22 cellular contexts compared by ENCODE assay signal in genomic region chr13:51231456-51231855, GRCh38. TPM values are rescaled to one million over a fixed set of nuclear protein-coding genes. Genes with fewer than 3 reads are reported as not detected.
"Had no signal": no experiment of that assay in that cellular context is flagged by ENCODE, and none has a peak within 500 bp of the region (broad histone marks: within the 10 kb centered on the region; RNA-seq: fewer than 3 reads in every experiment).

No MANE protein-coding gene starts in this region.

- H3K79me2 ChIP-seq: hepatocyte, parathyroid adenoma had no signal

- H3K27ac ChIP-seq: hepatocyte, neutrophil had no signal

- H3K4me3 ChIP-seq: hepatocyte, left lung, smooth muscle cell had no signal

- H3K9ac ChIP-seq: parathyroid adenoma had no signal

- H3K9me3 ChIP-seq: left lung, neutrophil, tibial nerve, uterus had no signal

- H3K4me1 ChIP-seq: parathyroid adenoma, uterus had no signal

- H3K27me3 ChIP-seq: left lung, tibial nerve, uterus had no signal

- DNase-seq: activated CD4-positive, alpha-beta T cell treated with anti-CD3 and anti-CD28 coated beads, Interleukin-2, amount 50 U/mL, for 4 hours; activated CD8-positive, alpha-beta memory T cell treated with anti-CD3 and anti-CD28 coated beads for 24 hours; activated CD8-positive, alpha-beta memory T cell treated with anti-CD3 and anti-CD28 coated beads, Interleukin-2, amount 50 U/mL, for 4 hours; activated naive CD4-positive, alpha-beta T cell treated with anti-CD3 and anti-CD28 coated beads, Interleukin-2, amount 10 ng/mL, durations not matched to agents 7 days and 5 days; activated T-cell treated with anti-CD3 and anti-CD28 coated beads, Interleukin-2, amount 50 U/mL, for 24 hours; cerebellar nuclear complex; cortex of kidney; foreskin fibroblast; immature natural killer cell; left lung; mammary epithelial cell; midbrain; stimulated activated CD4-positive, alpha-beta T cell treated with anti-CD3 and anti-CD28 coated beads, Interleukin-2, amount 100 ng/mL, for 48 hours; stimulated activated CD8-positive, alpha-beta memory T cell treated with anti-CD3 and anti-CD28 coated beads, Interleukin-4, amount 100 ng/mL, for 48 hours; stimulated activated naive B cell treated with anti-CD40 and anti-IgM and Interleukin-4, amounts not matched to agents 10 μg/mL and 1 μg/mL and 100 μg/mL, for 72 hours; T-helper 1 cell; uterus had no signal

- H3K36me3 ChIP-seq: left lung, neutrophil, uterus had no signal

- H2AFZ ChIP-seq: hepatocyte, parathyroid adenoma had no signal

- ATAC-seq: stimulated activated naive B cell treated with anti-CD40 and anti-IgM and Interleukin-4, amounts not matched to agents 10 μg/mL and 1 μg/mL and 100 μg/mL, for 72 hours had no signal

RNA-seq across cellular contexts. Expression of gene FAM124A, which starts 9.3 kb away (rescaled TPM):
- total RNA-seq: smooth muscle cell had no signal
